In the genomic region with DNA sequence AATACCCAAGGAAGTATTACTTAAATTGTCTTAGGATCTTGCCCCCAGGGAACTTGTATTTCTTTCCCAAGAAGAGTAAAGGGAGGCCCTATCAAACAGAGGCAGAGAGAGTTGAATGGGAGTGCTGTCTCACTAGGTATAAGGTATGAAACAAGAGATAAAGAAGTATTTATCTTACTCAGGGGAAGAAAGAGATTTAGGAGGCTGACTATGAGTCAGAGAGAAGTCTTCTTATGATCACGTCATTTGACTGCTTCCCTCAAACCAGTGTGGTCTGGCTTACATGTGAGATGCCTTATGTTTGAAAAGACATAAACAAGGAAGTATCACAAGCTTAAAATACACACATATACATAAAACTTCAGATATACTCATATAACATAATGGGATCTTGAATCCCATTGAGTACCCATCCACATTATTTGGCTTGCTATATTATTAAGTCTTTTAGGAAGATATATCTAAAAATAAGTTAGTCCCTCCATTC, we compare ENCODE assay signal across 1 cellular context.
TF ChIP-seq lines count a peak whose summit lies in the region.

No MANE protein-coding gene starts in this region.

TF ChIP-seq in SK-N-SH treated with all-trans-retinoic acid at 6 μM for 48 hours, 23 proteins besides CTCF, POLR2A, EP300 and RAD21 (continued from another document):
- no peak for TF ChIP-seq POU6F1 (CRISPR knock-in tag; IDR thresholded peaks at IDR 0.05; ENCODE audit: borderline replicate concordance, low read depth)
- no peak for TF ChIP-seq GLIS3 (CRISPR knock-in tag; IDR thresholded peaks at IDR 0.05)
- TF ChIP-seq ZNF565 (CRISPR knock-in tag; conservative IDR thresholded peaks at IDR 0.05; ENCODE audit: low read depth) = no peak
- no peak for TF ChIP-seq CSDC2 (CRISPR knock-in tag; IDR thresholded peaks at IDR 0.05)
- TF ChIP-seq SNAI2 (CRISPR knock-in tag; IDR thresholded peaks at IDR 0.05) = no peak
